Comparison of ENCODE assay signal across 12 cellular contexts in the genomic region with DNA sequence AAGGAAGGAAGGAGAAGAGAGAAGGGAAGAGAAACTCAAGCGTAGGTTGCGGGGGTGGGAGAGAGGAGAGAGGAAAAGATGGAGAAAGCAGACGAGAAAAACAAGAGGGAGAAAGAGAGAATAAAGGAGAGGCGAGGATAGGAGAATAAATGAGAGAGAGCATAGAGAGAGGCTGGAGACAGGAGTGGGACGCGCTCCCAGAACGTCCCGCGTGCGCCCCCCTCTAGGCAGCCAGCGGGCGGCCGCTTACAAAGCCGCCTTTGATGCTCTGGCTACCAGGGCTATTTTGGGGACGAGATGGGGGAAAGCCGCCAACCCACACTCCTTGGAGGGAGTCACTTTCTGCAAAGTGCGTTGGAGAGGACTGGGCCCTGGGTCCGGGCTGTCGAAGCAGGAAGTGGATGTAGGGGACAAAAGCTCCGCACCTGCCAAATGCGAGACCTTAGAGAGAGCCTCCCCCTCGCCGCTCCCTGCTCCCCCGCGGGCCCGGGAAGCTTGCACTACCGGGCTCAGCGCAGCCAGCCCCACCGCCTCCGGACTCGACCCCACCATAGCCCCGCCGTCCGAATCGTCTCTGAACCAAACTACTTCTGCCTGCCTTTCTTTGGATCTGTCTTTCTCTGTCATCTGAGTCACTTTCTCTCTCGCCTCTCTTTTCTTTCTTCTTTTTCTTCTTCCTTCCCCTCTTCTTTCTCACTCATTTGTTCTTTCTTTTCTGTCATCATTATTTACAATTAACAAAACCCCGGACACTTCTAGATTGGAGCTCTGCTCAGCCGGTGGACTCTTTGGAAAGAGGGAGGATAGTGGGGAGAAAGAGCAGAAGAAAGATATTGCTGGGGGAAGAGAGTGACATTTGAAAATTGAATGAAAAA. TPM values are rescaled to one million over a fixed set of nuclear protein-coding genes. Genes with fewer than 3 reads are reported as not detected.
DNase-seq lines count a peak whose midpoint lies in the region; ATAC-seq and TF ChIP-seq lines count a peak whose summit lies in the region.
"Had no signal": no experiment of that assay in that cellular context is flagged by ENCODE, and none has a peak within 500 bp of the region (broad histone marks: within the 10 kb centered on the region; RNA-seq: fewer than 3 reads in every experiment).

No MANE protein-coding gene starts in this region.

- H3K4me1 Mint-ChIP-seq in T-cell = peaks cover 25 to 39% (median 25%) of the 10 kb centered on the region in 3 donors

- H3K9me3 ChIP-seq in iPS-18c (ENCODE audit: control insufficient read depth, insufficient read depth, low read length) = peaks cover 3% of the 10 kb centered on the region

- CTCF ChIA-PET in T-cell (lab: Charles Lee) = no interaction called here

- no peaks in the 10 kb centered on the region for H3K36me3 Mint-ChIP-seq in T-cell

- H3K9me3 Mint-ChIP-seq in T-cell = peaks cover 0 to 4% (median 4%) of the 10 kb centered on the region in 3 donors

- POLR2A ChIA-PET in T-cell (lab: Charles Lee) = no interaction called here

- peak overlapping the region; percentile 42 for H3K4me3 ChIP-seq in iPS-18c (ENCODE audit: insufficient read depth, low read depth, low read length)

- ATAC-seq in T-cell (replicated peaks in 1 of 4) (peak in 1 of 4 experiments; percentile 19), HG03025 (IDR thresholded peaks at IDR 0.05; ENCODE audit: low FRiP score, unreplicated experiment) (no peak), GM18873 (IDR thresholded peaks at IDR 0.05; ENCODE audit: low FRiP score, unreplicated experiment) (no peak), GM21381 (IDR thresholded peaks at IDR 0.05; ENCODE audit: unreplicated experiment) (no peak)

- peak overlapping the region in 1 of 2 donors; percentile 29 for H3K27ac Mint-ChIP-seq in T-cell

- DNase-seq in Ammon's horn (ENCODE audit: low spot score) (peak; percentile 73), T-cell (no peak)
- DNase-seq in activated effector memory CD4-positive, alpha-beta T cell treated with Interleukin-2 at 50 U/mL for 16 hours = no peak
- DNase-seq: EL, NCI-H526 had no signal

- 0 out of 3 replicates have a peak, but pooled peaks have one; percentile 9 for TF ChIP-seq CTCF in GM12872 (IDR thresholded peaks at IDR 0.05; ENCODE audit: insufficient read depth, low read depth, low read length)

- H3K27me3 Mint-ChIP-seq in T-cell = peaks cover 82 to 90% of the 10 kb centered on the region in 2 donors

- peak overlapping the region; percentile 60 to 73 (median 62) for H3K4me3 Mint-ChIP-seq in T-cell

RNA-seq across cellular contexts. Expression of gene ASCL1, which starts 8.0 kb away (rescaled TPM):
- not detected for total RNA-seq in T-cell
- total RNA-seq: renal cortical epithelial cell, subcutaneous adipose tissue had no signal

RNA-seq across cellular contexts. Expression of gene PAH, which starts 48.5 kb away (rescaled TPM):
- 1 to 10 TPM in 1 of 5 donors, under 1 TPM in 2, not detected in 2; 0.30 to 2.0 (median 0.82) TPM for total RNA-seq in T-cell
- total RNA-seq: renal cortical epithelial cell, subcutaneous adipose tissue had no signal
